9 cellular contexts compared by ENCODE assay signal in genomic region chr9:87612536-87612935, GRCh38.
"Had no signal": no experiment of that assay in that cellular context is flagged by ENCODE, and none has a peak within 500 bp of the region (broad histone marks: within the 10 kb centered on the region; RNA-seq: fewer than 3 reads in every experiment).

No MANE protein-coding gene starts in this region.

- H3K36me3 ChIP-seq: ovary, tibial artery had no signal

- H3K27ac ChIP-seq: foreskin keratinocyte, ovary, tibial artery had no signal

- ATAC-seq: foreskin keratinocyte, left cardiac atrium had no signal

- H3K4me1 ChIP-seq: foreskin keratinocyte had no signal

- FAIRE-seq: TTC549 had no signal

- H3K27me3 ChIP-seq: foreskin keratinocyte, ovary, tibial artery had no signal

- DNase-seq: activated CD4-positive, alpha-beta T cell treated with anti-CD3 and anti-CD28 coated beads, Interleukin-2, amount 50 U/mL, for 1 hour; foreskin keratinocyte; left cardiac atrium; mesendoderm; ovary; T-helper 2 cell; tibial artery had no signal

- H3K4me3 ChIP-seq: ovary, skin epidermis, tibial artery had no signal

- H3K9me3 ChIP-seq: ovary, tibial artery had no signal
